ENCODE assay signal across 17 cellular contexts in the genomic region with DNA sequence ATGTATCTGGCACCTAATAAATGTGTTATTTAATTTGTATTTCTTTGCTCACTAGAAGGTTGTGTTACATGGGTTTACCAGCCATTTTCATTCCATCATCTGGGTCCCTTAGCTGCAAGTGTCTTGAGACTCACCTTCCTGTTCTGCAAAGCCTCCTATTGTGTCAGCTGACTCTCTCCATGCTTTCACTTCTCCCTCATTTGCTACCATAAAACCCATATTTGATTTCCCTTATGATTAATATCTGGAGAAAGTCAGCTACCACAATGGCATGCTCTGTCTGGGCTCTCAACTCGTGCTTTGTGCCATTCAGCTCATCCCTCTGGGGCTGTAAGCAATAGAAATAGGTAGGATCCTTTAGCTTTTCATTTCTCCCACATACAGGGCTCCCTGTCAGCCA.
DNase-seq lines count a peak whose midpoint lies in the region; ATAC-seq and TF ChIP-seq lines count a peak whose summit lies in the region.
"Had no signal": no experiment of that assay in that cellular context is flagged by ENCODE, and none has a peak within 500 bp of the region (broad histone marks: within the 10 kb centered on the region; RNA-seq: fewer than 3 reads in every experiment).

No MANE protein-coding gene starts in this region.

- H3K27me3 ChIP-seq in esophagus muscularis mucosa (no peaks in the 10 kb centered on the region), neutrophil (no peaks in the 10 kb centered on the region), aorta (ENCODE audit: control insufficient read depth in 1 of 2, insufficient read depth in 2 of 2, low read length in 1 of 2) (no peaks in the 10 kb centered on the region), body of pancreas (no peaks in the 10 kb centered on the region), adrenal gland (no peaks in the 10 kb centered on the region)
- H3K27me3 ChIP-seq: BLaER1 treated with 17β-estradiol and CSF1 and Interleukin-3, amounts not matched to agents 10 nM and 100 nM had no signal

- peak overlapping the region; percentile 72 to 91 (median 83) for H3K27ac Mint-ChIP-seq in CD14-positive monocyte
- H3K27ac Mint-ChIP-seq: CD8-positive, alpha-beta T cell had no signal

- no peak overlapping the region for H3K4me3 ChIP-seq in esophagus muscularis mucosa
- H3K4me3 ChIP-seq in neutrophil (ENCODE audit: low read depth in 1 of 2, low read length in 1 of 2) = no peak overlapping the region
- no peak overlapping the region for H3K4me3 ChIP-seq in aorta (ENCODE audit: low read length in 2 of 2)
- no peak overlapping the region for H3K4me3 ChIP-seq in body of pancreas
- no peak overlapping the region for H3K4me3 ChIP-seq in adrenal gland
- H3K4me3 ChIP-seq: BLaER1 treated with 17β-estradiol and CSF1 and Interleukin-3, amounts not matched to agents 10 nM and 100 nM; GM23248 had no signal

- no peak for TF ChIP-seq CTCF in CD14-positive monocyte (IDR thresholded peaks at IDR 0.05)
- TF ChIP-seq CTCF in esophagus muscularis mucosa (IDR thresholded peaks at IDR 0.05) = no peak
- no peak for TF ChIP-seq CTCF in neutrophil (IDR thresholded peaks at IDR 0.05)
- no peak for TF ChIP-seq CTCF in body of pancreas (IDR thresholded peaks at IDR 0.05)
- TF ChIP-seq CTCF in adrenal gland (IDR thresholded peaks at IDR 0.05) = no peak

- H3K27ac ChIP-seq in esophagus muscularis mucosa (replicated peaks in 1 of 4) = no peak overlapping the region
- H3K27ac ChIP-seq in neutrophil = peak overlapping the region; percentile 77
- H3K27ac ChIP-seq in aorta (ENCODE audit: low read depth in 1 of 2, low read length in 2 of 2) = no peak overlapping the region
- H3K27ac ChIP-seq in body of pancreas = no peak overlapping the region
- H3K27ac ChIP-seq in adrenal gland = no peak overlapping the region
- H3K27ac ChIP-seq: BLaER1 treated with 17β-estradiol and CSF1 and Interleukin-3, amounts not matched to agents 10 nM and 100 nM; GM23248; HL-60 had no signal

- H3K36me3 ChIP-seq in esophagus muscularis mucosa = peaks cover 0 to 3% (median 0%) of the 10 kb centered on the region in 4 donors
- H3K36me3 ChIP-seq in neutrophil = no peaks in the 10 kb centered on the region
- no peaks in the 10 kb centered on the region for H3K36me3 ChIP-seq in aorta (ENCODE audit: control insufficient read depth in 1 of 2, insufficient read depth in 2 of 2, low read length in 1 of 2)
- no peaks in the 10 kb centered on the region for H3K36me3 ChIP-seq in body of pancreas (replicated peaks in 1 of 2; ENCODE audit: insufficient read depth in 1 of 2, low read depth in 2 of 2)
- H3K36me3 ChIP-seq in adrenal gland (replicated peaks in 1 of 2) = no peaks in the 10 kb centered on the region
- H3K36me3 ChIP-seq: BLaER1 treated with 17β-estradiol and CSF1 and Interleukin-3, amounts not matched to agents 10 nM and 100 nM had no signal

- H3K4me3 Mint-ChIP-seq in CD14-positive monocyte = peak overlapping the region in 1 of 2 donors; percentile 69
- H3K4me3 Mint-ChIP-seq: CD8-positive, alpha-beta T cell had no signal

- H3K36me3 Mint-ChIP-seq in CD14-positive monocyte = no peaks in the 10 kb centered on the region

- peaks cover 0 to 2% (median under 1%) of the 10 kb centered on the region in 7 donors for H3K9me3 Mint-ChIP-seq in CD14-positive monocyte

- DNase-seq in CD14-positive monocyte (ENCODE audit: low spot score) = no peak
- DNase-seq in esophagus muscularis mucosa (ENCODE audit: extremely low spot score) = peak; percentile 45
- DNase-seq in RKO (ENCODE audit: low spot score) = no peak
- no peak for DNase-seq in aorta
- no peak for DNase-seq in body of pancreas
- DNase-seq in adrenal gland = no peak
- DNase-seq: ACHN; Caco-2; CD8-positive, alpha-beta T cell; DND-41; GDM1; GM23248 had no signal

- H3K4me1 Mint-ChIP-seq in CD14-positive monocyte = peaks cover 23% of the 10 kb centered on the region

- ATAC-seq in GM19351 (IDR thresholded peaks at IDR 0.05; ENCODE audit: unreplicated experiment) (peak; percentile 9), aorta (ENCODE audit: low FRiP score) (no peak), body of pancreas (no peak)
- ATAC-seq: CD8-positive, alpha-beta T cell; HCT116 had no signal

- intact Hi-C loops in CD14-positive monocyte (cut with micrococcal nuclease) (loop anchor here in 1 of 2 donors (2.0 kb wide), 1 partner anchor 71 kb away; no protein-coding TSS in a partner anchor), esophagus muscularis mucosa (cut with DNase I) (no loop called here), aorta (cut with DNase I) (no loop called here), body of pancreas (cut with DNase I) (no loop called here), adrenal gland (cut with DNase I) (no loop called here)

- TF ChIP-seq EP300 in esophagus muscularis mucosa (IDR thresholded peaks at IDR 0.05) = no peak

- H3K4me1 ChIP-seq in esophagus muscularis mucosa (peaks cover 0 to 11% (median 0%) of the 10 kb centered on the region in 4 donors), neutrophil (ENCODE audit: control insufficient read depth in 1 of 2, insufficient read depth in 1 of 2, low read depth in 1 of 2, low read length in 1 of 2) (peaks cover 18 to 23% of the 10 kb centered on the region in 2 experiments), aorta (ENCODE audit: control insufficient read depth in 1 of 2, insufficient read depth in 2 of 2, low read length in 2 of 2) (no peaks in the 10 kb centered on the region), body of pancreas (no peaks in the 10 kb centered on the region), adrenal gland (replicated peaks in 1 of 2) (no peaks in the 10 kb centered on the region)
- H3K4me1 ChIP-seq: Caco-2 had no signal

- WGBS in esophagus muscularis mucosa = 58% methylated on average over 1 of the region's 1 CpG
- WGBS in aorta, 2 donors = 67 to 70% methylated on average over 1 of the region's 1 CpG
- WGBS in body of pancreas, 2 donors = 71 to 75% methylated on average over 1 of the region's 1 CpG
- 59 to 92% (median 79%) methylated on average over 1 of the region's 1 CpG for WGBS in adrenal gland, 4 donors

- no peak for TF ChIP-seq POLR2A in esophagus muscularis mucosa (IDR thresholded peaks at IDR 0.05; ENCODE audit: low read depth)
- TF ChIP-seq POLR2A in body of pancreas (IDR thresholded peaks at IDR 0.05) = no peak
- TF ChIP-seq POLR2A in adrenal gland (IDR thresholded peaks at IDR 0.05) = no peak

- no peaks in the 10 kb centered on the region for H3K9me3 ChIP-seq in esophagus muscularis mucosa
- no peaks in the 10 kb centered on the region for H3K9me3 ChIP-seq in neutrophil
- H3K9me3 ChIP-seq in aorta (ENCODE audit: control insufficient read depth, low read length) = no peaks in the 10 kb centered on the region
- no peaks in the 10 kb centered on the region for H3K9me3 ChIP-seq in body of pancreas
- no peaks in the 10 kb centered on the region for H3K9me3 ChIP-seq in adrenal gland (replicated peaks in 1 of 3)
- H3K9me3 ChIP-seq: Caco-2 had no signal

- no peaks in the 10 kb centered on the region for H3K27me3 Mint-ChIP-seq in CD14-positive monocyte (ENCODE audit: low read depth in 3 of 3)
